Comparison of ENCODE assay signal across 1 cellular context in the genomic region with DNA sequence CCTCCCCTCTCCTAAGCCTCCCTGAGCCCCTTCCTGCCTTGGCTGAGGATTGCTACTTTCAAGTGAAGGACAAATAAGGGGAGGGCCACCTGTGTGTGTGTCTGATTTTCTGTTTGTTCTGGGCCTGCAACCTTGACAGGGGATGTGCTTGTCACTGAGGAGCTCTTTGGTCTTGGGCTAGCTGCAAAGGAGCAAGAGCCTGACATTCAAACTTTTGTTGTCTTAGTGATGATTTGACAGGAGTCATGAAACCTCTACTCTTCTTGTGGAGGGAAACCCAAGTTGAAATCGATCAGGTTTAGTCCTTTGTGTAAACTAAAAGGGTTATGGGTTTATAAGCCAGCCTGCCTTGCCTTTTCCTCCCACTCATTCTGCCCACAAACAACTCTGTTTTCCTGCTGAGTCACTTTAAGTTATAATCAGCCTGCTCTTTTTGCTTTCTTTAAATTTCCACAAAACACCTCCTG.
TF ChIP-seq lines count a peak whose summit lies in the region.

No MANE protein-coding gene starts in this region.

TF ChIP-seq in HepG2, 621 proteins besides CTCF, POLR2A, EP300 and RAD21 (continued from another document and continues in another):
- TF ChIP-seq KDM3A (CRISPR knock-in tag; IDR thresholded peaks at IDR 0.05; ENCODE audit: low read depth) (no peak), FOXO1 (CRISPR knock-in tag; IDR thresholded peaks at IDR 0.05) (0 out of 2 replicates have a peak, but pooled peaks have one; percentile 21), ZSCAN21 (CRISPR knock-in tag; IDR thresholded peaks at IDR 0.05; ENCODE audit: borderline replicate concordance) (no peak), AKNA (CRISPR knock-in tag; IDR thresholded peaks at IDR 0.05; ENCODE audit: borderline replicate concordance) (no peak), MIXL1 (CRISPR knock-in tag; IDR thresholded peaks at IDR 0.05) (peak; percentile 25; the same call in 1 of the 2 replicates), TAF1 (CRISPR knock-in tag; IDR thresholded peaks at IDR 0.05) (no peak), CAMTA2 (CRISPR knock-in tag; IDR thresholded peaks at IDR 0.05; ENCODE audit: borderline replicate concordance) (no peak), GABPA (IDR thresholded peaks at IDR 0.05; ENCODE audit: low read depth, low read length) (no peak), GABPA (CRISPR knock-in tag; IDR thresholded peaks at IDR 0.05; ENCODE audit: low read depth) (no peak), HCFC1 (IDR thresholded peaks at IDR 0.05; ENCODE audit: low read depth, low read length) (no peak), THYN1 (CRISPR knock-in tag; IDR thresholded peaks at IDR 0.05; ENCODE audit: borderline replicate concordance, low read depth) (no peak), ZSCAN25 (CRISPR knock-in tag; IDR thresholded peaks at IDR 0.05) (no peak), ATF4 (CRISPR knock-in tag; IDR thresholded peaks at IDR 0.05) (no peak), FOSL2 (CRISPR knock-in tag; IDR thresholded peaks at IDR 0.05) (peak; percentile 34), ZSCAN29 (CRISPR knock-in tag; conservative IDR thresholded peaks at IDR 0.05) (no peak), ZNF619 (CRISPR knock-in tag; IDR thresholded peaks at IDR 0.05) (no peak), FOSL1 (CRISPR knock-in tag; IDR thresholded peaks at IDR 0.05; ENCODE audit: borderline replicate concordance) (no peak), TAF15 (IDR thresholded peaks at IDR 0.05; ENCODE audit: low read depth, low read length, poor library complexity, severe bottlenecking) (no peak), SRF (IDR thresholded peaks at IDR 0.05; ENCODE audit: low read depth, low read length) (no peak), RORA (CRISPR knock-in tag; IDR thresholded peaks at IDR 0.05) (no peak), ZSCAN5A (CRISPR knock-in tag; IDR thresholded peaks at IDR 0.05; ENCODE audit: borderline replicate concordance) (no peak), PAF1 (CRISPR knock-in tag; IDR thresholded peaks at IDR 0.05) (no peak), ZNF784 (CRISPR knock-in tag; IDR thresholded peaks at IDR 0.05; ENCODE audit: borderline replicate concordance) (no peak), PHB2 (IDR thresholded peaks at IDR 0.05; ENCODE audit: partially characterized antibody) (no peak), ZNF484 (CRISPR knock-in tag; IDR thresholded peaks at IDR 0.05; ENCODE audit: borderline replicate concordance, low read depth) (no peak), XRCC5 (optimal IDR thresholded peaks at IDR 0.05; ENCODE audit: low read length) (no peak), PHF8 (CRISPR knock-in tag; IDR thresholded peaks at IDR 0.05) (no peak), ZBTB7B (CRISPR knock-in tag; IDR thresholded peaks at IDR 0.05) (no peak), PAWR (CRISPR knock-in tag; IDR thresholded peaks at IDR 0.05; ENCODE audit: borderline replicate concordance) (no peak), ZMYM3 (CRISPR knock-in tag; IDR thresholded peaks at IDR 0.05) (no peak), SCMH1 (CRISPR knock-in tag; IDR thresholded peaks at IDR 0.05; ENCODE audit: borderline replicate concordance) (no peak), TEAD3 (CRISPR knock-in tag; optimal IDR thresholded peaks at IDR 0.05; ENCODE audit: borderline replicate concordance) (peak; percentile 24), NRL (CRISPR knock-in tag; IDR thresholded peaks at IDR 0.05; ENCODE audit: borderline replicate concordance) (no peak), MBD4 (IDR thresholded peaks at IDR 0.05; ENCODE audit: borderline replicate concordance, low read length) (no peak), ZNF781 (CRISPR knock-in tag; IDR thresholded peaks at IDR 0.05; ENCODE audit: borderline replicate concordance, not compliant biosample characterization) (no peak), SYNCRIP (IDR thresholded peaks at IDR 0.05; ENCODE audit: insufficient read depth, low read depth, low read length) (no peak), SETDB1 (CRISPR knock-in tag; IDR thresholded peaks at IDR 0.05; ENCODE audit: borderline replicate concordance) (no peak), TBL1XR1 (IDR thresholded peaks at IDR 0.05; ENCODE audit: borderline replicate concordance, low read length, partially characterized antibody) (no peak), NFIC (IDR thresholded peaks at IDR 0.05; ENCODE audit: low read length) (peak; percentile 66; the same call in 1 of the 2 replicates)
- TF ChIP-seq, protein P1, sequence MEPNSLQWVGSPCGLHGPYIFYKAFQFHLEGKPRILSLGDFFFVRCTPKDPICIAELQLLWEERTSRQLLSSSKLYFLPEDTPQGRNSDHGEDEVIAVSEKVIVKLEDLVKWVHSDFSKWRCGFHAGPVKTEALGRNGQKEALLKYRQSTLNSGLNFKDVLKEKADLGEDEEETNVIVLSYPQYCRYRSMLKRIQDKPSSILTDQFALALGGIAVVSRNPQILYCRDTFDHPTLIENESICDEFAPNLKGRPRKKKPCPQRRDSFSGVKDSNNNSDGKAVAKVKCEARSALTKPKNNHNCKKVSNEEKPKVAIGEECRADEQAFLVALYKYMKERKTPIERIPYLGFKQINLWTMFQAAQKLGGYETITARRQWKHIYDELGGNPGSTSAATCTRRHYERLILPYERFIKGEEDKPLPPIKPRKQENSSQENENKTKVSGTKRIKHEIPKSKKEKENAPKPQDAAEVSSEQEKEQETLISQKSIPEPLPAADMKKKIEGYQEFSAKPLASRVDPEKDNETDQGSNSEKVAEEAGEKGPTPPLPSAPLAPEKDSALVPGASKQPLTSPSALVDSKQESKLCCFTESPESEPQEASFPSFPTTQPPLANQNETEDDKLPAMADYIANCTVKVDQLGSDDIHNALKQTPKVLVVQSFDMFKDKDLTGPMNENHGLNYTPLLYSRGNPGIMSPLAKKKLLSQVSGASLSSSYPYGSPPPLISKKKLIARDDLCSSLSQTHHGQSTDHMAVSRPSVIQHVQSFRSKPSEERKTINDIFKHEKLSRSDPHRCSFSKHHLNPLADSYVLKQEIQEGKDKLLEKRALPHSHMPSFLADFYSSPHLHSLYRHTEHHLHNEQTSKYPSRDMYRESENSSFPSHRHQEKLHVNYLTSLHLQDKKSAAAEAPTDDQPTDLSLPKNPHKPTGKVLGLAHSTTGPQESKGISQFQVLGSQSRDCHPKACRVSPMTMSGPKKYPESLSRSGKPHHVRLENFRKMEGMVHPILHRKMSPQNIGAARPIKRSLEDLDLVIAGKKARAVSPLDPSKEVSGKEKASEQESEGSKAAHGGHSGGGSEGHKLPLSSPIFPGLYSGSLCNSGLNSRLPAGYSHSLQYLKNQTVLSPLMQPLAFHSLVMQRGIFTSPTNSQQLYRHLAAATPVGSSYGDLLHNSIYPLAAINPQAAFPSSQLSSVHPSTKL (CRISPR knock-in tag; IDR thresholded peaks at IDR 0.05) = peak; percentile 76
- TF ChIP-seq, protein P2, sequence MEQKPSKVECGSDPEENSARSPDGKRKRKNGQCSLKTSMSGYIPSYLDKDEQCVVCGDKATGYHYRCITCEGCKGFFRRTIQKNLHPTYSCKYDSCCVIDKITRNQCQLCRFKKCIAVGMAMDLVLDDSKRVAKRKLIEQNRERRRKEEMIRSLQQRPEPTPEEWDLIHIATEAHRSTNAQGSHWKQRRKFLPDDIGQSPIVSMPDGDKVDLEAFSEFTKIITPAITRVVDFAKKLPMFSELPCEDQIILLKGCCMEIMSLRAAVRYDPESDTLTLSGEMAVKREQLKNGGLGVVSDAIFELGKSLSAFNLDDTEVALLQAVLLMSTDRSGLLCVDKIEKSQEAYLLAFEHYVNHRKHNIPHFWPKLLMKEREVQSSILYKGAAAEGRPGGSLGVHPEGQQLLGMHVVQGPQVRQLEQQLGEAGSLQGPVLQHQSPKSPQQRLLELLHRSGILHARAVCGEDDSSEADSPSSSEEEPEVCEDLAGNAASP (CRISPR knock-in tag; IDR thresholded peaks at IDR 0.05; ENCODE audit: borderline replicate concordance) = no peak
- TF ChIP-seq, protein P3, sequence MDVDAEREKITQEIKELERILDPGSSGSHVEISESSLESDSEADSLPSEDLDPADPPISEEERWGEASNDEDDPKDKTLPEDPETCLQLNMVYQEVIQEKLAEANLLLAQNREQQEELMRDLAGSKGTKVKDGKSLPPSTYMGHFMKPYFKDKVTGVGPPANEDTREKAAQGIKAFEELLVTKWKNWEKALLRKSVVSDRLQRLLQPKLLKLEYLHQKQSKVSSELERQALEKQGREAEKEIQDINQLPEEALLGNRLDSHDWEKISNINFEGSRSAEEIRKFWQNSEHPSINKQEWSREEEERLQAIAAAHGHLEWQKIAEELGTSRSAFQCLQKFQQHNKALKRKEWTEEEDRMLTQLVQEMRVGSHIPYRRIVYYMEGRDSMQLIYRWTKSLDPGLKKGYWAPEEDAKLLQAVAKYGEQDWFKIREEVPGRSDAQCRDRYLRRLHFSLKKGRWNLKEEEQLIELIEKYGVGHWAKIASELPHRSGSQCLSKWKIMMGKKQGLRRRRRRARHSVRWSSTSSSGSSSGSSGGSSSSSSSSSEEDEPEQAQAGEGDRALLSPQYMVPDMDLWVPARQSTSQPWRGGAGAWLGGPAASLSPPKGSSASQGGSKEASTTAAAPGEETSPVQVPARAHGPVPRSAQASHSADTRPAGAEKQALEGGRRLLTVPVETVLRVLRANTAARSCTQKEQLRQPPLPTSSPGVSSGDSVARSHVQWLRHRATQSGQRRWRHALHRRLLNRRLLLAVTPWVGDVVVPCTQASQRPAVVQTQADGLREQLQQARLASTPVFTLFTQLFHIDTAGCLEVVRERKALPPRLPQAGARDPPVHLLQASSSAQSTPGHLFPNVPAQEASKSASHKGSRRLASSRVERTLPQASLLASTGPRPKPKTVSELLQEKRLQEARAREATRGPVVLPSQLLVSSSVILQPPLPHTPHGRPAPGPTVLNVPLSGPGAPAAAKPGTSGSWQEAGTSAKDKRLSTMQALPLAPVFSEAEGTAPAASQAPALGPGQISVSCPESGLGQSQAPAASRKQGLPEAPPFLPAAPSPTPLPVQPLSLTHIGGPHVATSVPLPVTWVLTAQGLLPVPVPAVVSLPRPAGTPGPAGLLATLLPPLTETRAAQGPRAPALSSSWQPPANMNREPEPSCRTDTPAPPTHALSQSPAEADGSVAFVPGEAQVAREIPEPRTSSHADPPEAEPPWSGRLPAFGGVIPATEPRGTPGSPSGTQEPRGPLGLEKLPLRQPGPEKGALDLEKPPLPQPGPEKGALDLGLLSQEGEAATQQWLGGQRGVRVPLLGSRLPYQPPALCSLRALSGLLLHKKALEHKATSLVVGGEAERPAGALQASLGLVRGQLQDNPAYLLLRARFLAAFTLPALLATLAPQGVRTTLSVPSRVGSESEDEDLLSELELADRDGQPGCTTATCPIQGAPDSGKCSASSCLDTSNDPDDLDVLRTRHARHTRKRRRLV (CRISPR knock-in tag; IDR thresholded peaks at IDR 0.05) = no peak
- TF ChIP-seq, protein P4, sequence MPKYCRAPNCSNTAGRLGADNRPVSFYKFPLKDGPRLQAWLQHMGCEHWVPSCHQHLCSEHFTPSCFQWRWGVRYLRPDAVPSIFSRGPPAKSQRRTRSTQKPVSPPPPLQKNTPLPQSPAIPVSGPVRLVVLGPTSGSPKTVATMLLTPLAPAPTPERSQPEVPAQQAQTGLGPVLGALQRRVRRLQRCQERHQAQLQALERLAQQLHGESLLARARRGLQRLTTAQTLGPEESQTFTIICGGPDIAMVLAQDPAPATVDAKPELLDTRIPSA (CRISPR knock-in tag; IDR thresholded peaks at IDR 0.05; ENCODE audit: borderline replicate concordance) = no peak
